4 cellular contexts compared by ENCODE assay signal in the genomic region with DNA sequence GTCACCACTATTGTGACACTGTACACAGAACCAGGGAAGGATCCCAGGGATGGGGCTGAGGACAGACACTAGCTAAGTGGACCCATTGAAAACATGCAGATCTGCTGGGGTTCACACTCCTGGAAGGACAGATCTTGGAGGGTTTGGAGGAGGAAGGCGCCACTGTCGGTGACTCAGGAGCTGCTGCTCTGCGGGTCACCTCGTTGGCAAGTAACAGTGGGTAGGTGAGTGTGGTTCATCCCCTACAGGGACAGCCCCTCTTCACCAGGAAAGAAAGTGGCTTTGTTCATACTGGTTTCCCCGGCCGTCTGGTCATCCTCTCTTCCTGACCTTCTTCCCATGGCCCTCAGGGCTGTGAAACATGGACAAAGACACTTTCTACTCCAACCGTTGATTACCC.
DNase-seq lines count a peak whose midpoint lies in the region; ATAC-seq lines count a peak whose summit lies in the region.
"Not testable (repeated sequence)": the region's sequence is repeated elsewhere in the genome, so short reads cannot be mapped to it uniquely, and the experiment has no call there.

No MANE protein-coding gene starts in this region.

- not testable (repeated sequence) for H3K9me3 Mint-ChIP-seq in activated T-helper 17 cell treated with anti-CD3 and anti-CD28 coated beads, Interleukin-2, amount 50 U/mL, for 72 hours; stimulated activated effector memory CD8-positive, alpha-beta T cell treated with anti-CD3 and anti-CD28 coated beads, Interleukin-12 subunit alpha, Interleukin-12 subunit beta, amount 100 ng/mL, for 72 hours; stimulated activated naive CD8-positive, alpha-beta T cell treated with anti-CD3 and anti-CD28 coated beads, Interleukin-15, amount 100 ng/mL, for 72 hours

- not testable (repeated sequence) for H3K27ac Mint-ChIP-seq in activated T-helper 17 cell treated with anti-CD3 and anti-CD28 coated beads, Interleukin-2, amount 50 U/mL, for 72 hours; stimulated activated effector memory CD8-positive, alpha-beta T cell treated with anti-CD3 and anti-CD28 coated beads, Interleukin-12 subunit alpha, Interleukin-12 subunit beta, amount 100 ng/mL, for 72 hours; stimulated activated naive CD8-positive, alpha-beta T cell treated with anti-CD3 and anti-CD28 coated beads, Interleukin-15, amount 100 ng/mL, for 72 hours

- not testable (repeated sequence) for H3K4me3 Mint-ChIP-seq in activated T-helper 17 cell treated with anti-CD3 and anti-CD28 coated beads, Interleukin-2, amount 50 U/mL, for 72 hours; stimulated activated effector memory CD8-positive, alpha-beta T cell treated with anti-CD3 and anti-CD28 coated beads, Interleukin-12 subunit alpha, Interleukin-12 subunit beta, amount 100 ng/mL, for 72 hours; stimulated activated naive CD8-positive, alpha-beta T cell treated with anti-CD3 and anti-CD28 coated beads, Interleukin-15, amount 100 ng/mL, for 72 hours

- H3K27me3 Mint-ChIP-seq in activated T-helper 17 cell treated with anti-CD3 and anti-CD28 coated beads, Interleukin-2, amount 50 U/mL, for 72 hours; stimulated activated naive CD8-positive, alpha-beta T cell treated with anti-CD3 and anti-CD28 coated beads, Interleukin-15, amount 100 ng/mL, for 72 hours: not testable (repeated sequence)

- not testable (repeated sequence) for H3K4me1 Mint-ChIP-seq in activated T-helper 17 cell treated with anti-CD3 and anti-CD28 coated beads, Interleukin-2, amount 50 U/mL, for 72 hours; stimulated activated effector memory CD8-positive, alpha-beta T cell treated with anti-CD3 and anti-CD28 coated beads, Interleukin-12 subunit alpha, Interleukin-12 subunit beta, amount 100 ng/mL, for 72 hours; stimulated activated naive CD8-positive, alpha-beta T cell treated with anti-CD3 and anti-CD28 coated beads, Interleukin-15, amount 100 ng/mL, for 72 hours

- ATAC-seq in activated T-helper 17 cell treated with anti-CD3 and anti-CD28 coated beads, Interleukin-2, amount 50 U/mL, for 72 hours (replicated peaks), result peak; percentile 59
- ATAC-seq in stimulated activated effector memory CD8-positive, alpha-beta T cell treated with anti-CD3 and anti-CD28 coated beads, Interleukin-12 subunit alpha, Interleukin-12 subunit beta, amount 100 ng/mL, for 72 hours, result peak; percentile 43
- peak; percentile 58 for ATAC-seq in stimulated activated naive CD8-positive, alpha-beta T cell treated with anti-CD3 and anti-CD28 coated beads, Interleukin-15, Interleukin-2, amounts not matched to agents 100 U/mL and 50 U/mL, for 24 hours
- peak; percentile 34 for ATAC-seq in stimulated activated naive CD8-positive, alpha-beta T cell treated with anti-CD3 and anti-CD28 coated beads, Interleukin-15, amount 100 ng/mL, for 72 hours

- DNase-seq in stimulated activated effector memory CD8-positive, alpha-beta T cell treated with anti-CD3 and anti-CD28 coated beads, Interleukin-12 subunit alpha, Interleukin-12 subunit beta, amount 100 ng/mL, for 72 hours (ENCODE audit: low spot score in 2 of 2); stimulated activated naive CD8-positive, alpha-beta T cell treated with anti-CD3 and anti-CD28 coated beads, Interleukin-15, Interleukin-2, amounts not matched to agents 100 U/mL and 50 U/mL, for 24 hours; stimulated activated naive CD8-positive, alpha-beta T cell treated with anti-CD3 and anti-CD28 coated beads, Interleukin-15, amount 100 ng/mL, for 72 hours: not testable (repeated sequence)

- H3K36me3 Mint-ChIP-seq in activated T-helper 17 cell treated with anti-CD3 and anti-CD28 coated beads, Interleukin-2, amount 50 U/mL, for 72 hours (ENCODE audit: low read depth); stimulated activated effector memory CD8-positive, alpha-beta T cell treated with anti-CD3 and anti-CD28 coated beads, Interleukin-12 subunit alpha, Interleukin-12 subunit beta, amount 100 ng/mL, for 72 hours: not testable (repeated sequence)
